25 cellular contexts compared by ENCODE assay signal in genomic region chr11:64220798-64221197, GRCh38. TPM values are rescaled to one million over a fixed set of nuclear protein-coding genes. Genes with fewer than 3 reads are reported as not detected.
DNase-seq lines count a peak whose midpoint lies in the region; ATAC-seq, FAIRE-seq and TF ChIP-seq lines count a peak whose summit lies in the region.
"Had no signal": no experiment of that assay in that cellular context is flagged by ENCODE, and none has a peak within 500 bp of the region (broad histone marks: within the 10 kb centered on the region; RNA-seq: fewer than 3 reads in every experiment).

No MANE protein-coding gene starts in this region.

- no TSS peak for BruUV-seq in HepG2 (replicated peaks; lab: Mats Ljungman, UMichigan)

- H3K9me3 ChIP-seq in DOHH2 (ENCODE audit: control insufficient read depth, insufficient read depth, low read length) (no peaks in the 10 kb centered on the region), NT2/D1 (ENCODE audit: insufficient read depth, low read length) (no peaks in the 10 kb centered on the region), HepG2 (ENCODE audit: low read length) (no peaks in the 10 kb centered on the region), skeletal muscle tissue (ENCODE audit: control insufficient read depth in 3 of 3, low read length in 3 of 3) (no peaks in the 10 kb centered on the region)

- no peak overlapping the region for H3K4me3 ChIP-seq in DOHH2 (ENCODE audit: low read length)
- no peak overlapping the region for H3K4me3 ChIP-seq in NT2/D1 (ENCODE audit: insufficient read length, low read depth)
- no peak overlapping the region for H3K4me3 ChIP-seq in HepG2 (replicated peaks in 1 of 3; ENCODE audit: insufficient read depth in 1 of 3, low read depth in 2 of 3, low read length in 3 of 3)
- H3K4me3 ChIP-seq in skeletal muscle tissue (ENCODE audit: low read length in 3 of 3): no peak overlapping the region
- H3K4me3 ChIP-seq: GM23248, PC-9 had no signal

- no peak overlapping the region for H3K4me2 ChIP-seq in DOHH2 (ENCODE audit: low read length)
- H3K4me2 ChIP-seq in HepG2 (ENCODE audit: low read depth, low read length): no peak overlapping the region
- H3K4me2 ChIP-seq: PC-9 had no signal

- CTCF ChIA-PET in HepG2 (lab: Yijun Ruan, JAX; ENCODE audit: low intra/inter-chr PET ratio, low total read pairs): no interaction called here

- H3K9ac ChIP-seq in NT2/D1 (ENCODE audit: insufficient read length, low read depth): peak overlapping the region; percentile 4
- H3K9ac ChIP-seq in HepG2 (ENCODE audit: insufficient read depth, low read depth, low read length): no peak overlapping the region
- H3K9ac ChIP-seq in skeletal muscle tissue (ENCODE audit: low read depth in 1 of 3, low read length in 3 of 3): peak overlapping the region in 2 of 3 donors; percentile 27 to 54
- H3K9ac ChIP-seq: GM23248 had no signal

- FAIRE-seq in HepG2 (lab: Jason Lieb, UNC): no peak
- FAIRE-seq: G401.6, GM19239 had no signal

- 0 out of 2 replicates have a peak overlapping the region, but pooled peaks have one; percentile 6 for H3K27ac ChIP-seq in DOHH2 (ENCODE audit: low read depth, low read length)
- H3K27ac ChIP-seq in HepG2 (ENCODE audit: extremely low read length, insufficient read depth, low read length): no peak overlapping the region
- no peak overlapping the region for H3K27ac ChIP-seq in skeletal muscle tissue (ENCODE audit: low read depth, low read length)
- H3K27ac ChIP-seq: GM23248, PC-9 had no signal

- no peaks in the 10 kb centered on the region for H4K20me1 ChIP-seq in DOHH2 (ENCODE audit: control insufficient read depth, insufficient read depth, low read depth, low read length)
- no peaks in the 10 kb centered on the region for H4K20me1 ChIP-seq in HepG2 (ENCODE audit: insufficient read depth, low read length)

- peaks cover 73% of the 10 kb centered on the region for H3K36me3 ChIP-seq in DOHH2 (ENCODE audit: control insufficient read depth, low read length)
- H3K36me3 ChIP-seq in NT2/D1 (ENCODE audit: insufficient read depth, insufficient read length, low read length): peaks cover 54% of the 10 kb centered on the region
- H3K36me3 ChIP-seq in HepG2 (replicated peaks in 1 of 2; ENCODE audit: control insufficient read depth in 1 of 2, insufficient read depth in 2 of 2, low read length in 2 of 2): peaks cover 0 to 3% of the 10 kb centered on the region in 2 experiments; a peak in 2 of 5 replicates
- H3K36me3 ChIP-seq in skeletal muscle tissue (ENCODE audit: control insufficient read depth in 3 of 3, insufficient read depth in 3 of 3, low read length in 3 of 3): peaks cover 8 to 15% (median 15%) of the 10 kb centered on the region in 3 donors

- no peak for TF ChIP-seq CTCF in DOHH2 (IDR thresholded peaks at IDR 0.05; ENCODE audit: low read depth, low read length, poor library complexity, severe bottlenecking)
- TF ChIP-seq CTCF in HepG2 (CRISPR knock-in tag; IDR thresholded peaks at IDR 0.05): no peak

- no CpG with 5 or more reads among the region's 14 CpGs for WGBS in HepG2 (ENCODE audit: low lambda C conversion rate)

- no peak overlapping the region for H2AFZ ChIP-seq in HepG2 (ENCODE audit: low read length)
- H2AFZ ChIP-seq: GM23248, PC-9 had no signal

- H3F3A ChIP-seq in DOHH2 (ENCODE audit: control insufficient read depth, insufficient read depth): peaks cover 11% of the 10 kb centered on the region

- in situ Hi-C loops in HepG2 (cut with HindIII; ENCODE audit: extremely low pct_ligation_motif_present, low pct_unique_long_range_greater_than_20kb): no loop called here

- H3K4me1 ChIP-seq in DOHH2 (ENCODE audit: control insufficient read depth, low read length) (peaks cover 29% of the 10 kb centered on the region), NT2/D1 (ENCODE audit: insufficient read depth, insufficient read length) (peaks cover 15% of the 10 kb centered on the region), HepG2 (ENCODE audit: insufficient read depth, low read length) (peaks cover 32% of the 10 kb centered on the region), skeletal muscle tissue (ENCODE audit: control insufficient read depth in 3 of 3, insufficient read depth in 3 of 3, low read length in 3 of 3) (peaks cover 48% of the 10 kb centered on the region in 3 donors)

- H3K27me3 ChIP-seq in DOHH2 (ENCODE audit: control insufficient read depth, low read length): no peaks in the 10 kb centered on the region
- H3K27me3 ChIP-seq in NT2/D1 (ENCODE audit: insufficient read depth, insufficient read length): no peaks in the 10 kb centered on the region
- H3K27me3 ChIP-seq in HepG2 (ENCODE audit: control insufficient read depth in 1 of 2, insufficient read depth in 2 of 2, low read length in 2 of 2): no peaks in the 10 kb centered on the region
- H3K27me3 ChIP-seq in skeletal muscle tissue (ENCODE audit: control insufficient read depth in 3 of 3, insufficient read depth in 3 of 3, low read length in 3 of 3): no peaks in the 10 kb centered on the region

- no peaks in the 10 kb centered on the region for H3K9me2 ChIP-seq in DOHH2 (replicated peaks; ENCODE audit: control insufficient read depth, low read length)

- H3K79me2 ChIP-seq in DOHH2 (ENCODE audit: control insufficient read depth, low read length) (peaks cover 12% of the 10 kb centered on the region), HepG2 (ENCODE audit: insufficient read depth, low read length) (no peaks in the 10 kb centered on the region)

- TF ChIP-seq POLR2A in HepG2 (IDR thresholded peaks at IDR 0.05; ENCODE audit: insufficient read depth in 1 of 2, low read depth in 2 of 2, low read length in 2 of 2): no peak

- TF ChIP-seq RAD21 in HepG2 (CRISPR knock-in tag; IDR thresholded peaks at IDR 0.05): no peak

- TF ChIP-seq EP300 in HepG2 (IDR thresholded peaks at IDR 0.05; ENCODE audit: low read depth in 2 of 2, low read length in 2 of 2) (no peak), HepG2 (CRISPR knock-in tag; IDR thresholded peaks at IDR 0.05; ENCODE audit: borderline replicate concordance) (no peak)

- DNase-seq in NT2/D1 (ENCODE audit: low read depth, low spot score): no peak
- DNase-seq in HepG2 (ENCODE audit: low spot score): no peak
- DNase-seq in kidney glomerular epithelial cell (lab: John Stamatoyannopoulos, UW): no peak
- no peak for DNase-seq in NK-92 (lab: John Stamatoyannopoulos, UW; ENCODE audit: unreplicated experiment)
- DNase-seq: C1 segment of cervical spinal cord; CD4-positive, alpha-beta memory T cell; COR-L47; DMS53; GM23248; H7; KBM-7; NCI-H1105 treated with DMSO at 0.1 percent for 48 hours; NCI-H146; NCI-H2029; NCI-H446; NCI-H524 treated with DMSO at 0.1 percent for 48 hours; NCI-H774; NK-92 treated with Interleukin-12 subunit alpha and Interleukin-12 subunit beta, amount 100 ng/mL, for 24 hours; PC-9; SHP77 treated with DMSO at 0.1 percent for 48 hours had no signal

- ATAC-seq in HepG2 (no peak), esophagus mucosa (no peak)

- intact Hi-C loops in HepG2 (cut with micrococcal nuclease; ENCODE audit: unreplicated experiment): no loop called here

- POLR2A ChIA-PET in HepG2 (lab: Yijun Ruan, JAX): no interaction called here

RNA-seq across cellular contexts. Expression of gene TRPT1, which starts 5.2 kb away (rescaled TPM):
- 21.0 and 24.8 TPM in 2 replicates for total RNA-seq in HepG2 (2016; rRNA removed; fragmentation: Illumina TruSeq; extraction: Trizol)
- total RNA-seq in HepG2 (2016; cell fraction: cytosol; rRNA removed; fragmentation: Illumina TruSeq; extraction: Trizol; ENCODE audit: low read depth): 51.8 and 67.6 TPM in 2 replicates
- total RNA-seq in HepG2 (2016; cell fraction: insoluble cytoplasmic fraction; rRNA removed; fragmentation: Illumina TruSeq; extraction: Trizol): 18.2 and 26.1 TPM in 2 replicates
- 40.6 and 48.2 TPM in 2 replicates for total RNA-seq in HepG2 (2016; cell fraction: membrane; rRNA removed; fragmentation: Illumina TruSeq; extraction: Trizol)
- total RNA-seq in HepG2 (2016; cell fraction: nucleus; rRNA removed; fragmentation: Illumina TruSeq; extraction: Trizol): 17.4 and 18.2 TPM in 2 replicates
- 40.7 and 45.1 TPM in 2 replicates for polyA plus RNA-seq in HepG2 (2011; rRNA removed)
- polyA plus RNA-seq in HepG2 (2011; cell fraction: cytosol; rRNA removed): 33.6 and 56.7 TPM in 2 replicates
- polyA plus RNA-seq in HepG2 (2011; cell fraction: nucleus; rRNA removed): 175 and 197 TPM in 2 replicates
- polyA plus RNA-seq in HepG2 (2012): 24.3 TPM in 2 replicates
- polyA plus RNA-seq in HepG2 (2016; cell fraction: cytosol; fragmentation: Illumina TruSeq; extraction: Trizol; ENCODE audit: low read depth): 59.1 and 73.2 TPM in 2 replicates
- polyA plus RNA-seq in HepG2 (2016; cell fraction: insoluble cytoplasmic fraction; fragmentation: Illumina TruSeq; extraction: Trizol; ENCODE audit: low read depth): 18.0 and 24.7 TPM in 2 replicates
- 41.3 and 42.8 TPM in 2 replicates for polyA plus RNA-seq in HepG2 (2016; cell fraction: membrane; fragmentation: Illumina TruSeq; extraction: Trizol; ENCODE audit: low read depth)
- 39.3 and 44.3 TPM in 2 replicates for polyA plus RNA-seq in HepG2 (2016; cell fraction: nucleus; fragmentation: Illumina TruSeq; extraction: Trizol; ENCODE audit: insufficient read depth, low read depth)
- polyA minus RNA-seq in HepG2 (2011; rRNA and poly(A)+ RNA removed; ENCODE audit: low replicate concordance): 34.0 and 59.0 TPM in 2 replicates
- 15.5 and 17.8 TPM in 2 replicates for polyA minus RNA-seq in HepG2 (2011; cell fraction: cytosol; rRNA and poly(A)+ RNA removed)
- polyA minus RNA-seq in HepG2 (2011; cell fraction: nucleus; rRNA and poly(A)+ RNA removed): 14.8 and 16.0 TPM in 2 replicates
- total RNA-seq in skeletal muscle tissue: 53.2 TPM
- 25.1 TPM for total RNA-seq in esophagus mucosa

RNA-seq across cellular contexts. Expression of gene NUDT22, which starts 5.3 kb away (rescaled TPM):
- 38.5 and 39.8 TPM in 2 replicates for total RNA-seq in HepG2 (2016; rRNA removed; fragmentation: Illumina TruSeq; extraction: Trizol)
- 48.7 and 58.7 TPM in 2 replicates for total RNA-seq in HepG2 (2016; cell fraction: cytosol; rRNA removed; fragmentation: Illumina TruSeq; extraction: Trizol; ENCODE audit: low read depth)
- 37.6 and 40.0 TPM in 2 replicates for total RNA-seq in HepG2 (2016; cell fraction: insoluble cytoplasmic fraction; rRNA removed; fragmentation: Illumina TruSeq; extraction: Trizol)
- 48.0 and 62.5 TPM in 2 replicates for total RNA-seq in HepG2 (2016; cell fraction: membrane; rRNA removed; fragmentation: Illumina TruSeq; extraction: Trizol)
- 18.9 and 27.6 TPM in 2 replicates for total RNA-seq in HepG2 (2016; cell fraction: nucleus; rRNA removed; fragmentation: Illumina TruSeq; extraction: Trizol)
- polyA plus RNA-seq in HepG2 (2011; rRNA removed): 33.5 and 38.6 TPM in 2 replicates
- polyA plus RNA-seq in HepG2 (2011; cell fraction: cytosol; rRNA removed): 23.8 and 46.2 TPM in 2 replicates
- 106 and 113 TPM in 2 replicates for polyA plus RNA-seq in HepG2 (2011; cell fraction: nucleus; rRNA removed)
- polyA plus RNA-seq in HepG2 (2012): 14.6 and 20.4 TPM in 2 replicates
- polyA plus RNA-seq in HepG2 (2016; cell fraction: cytosol; fragmentation: Illumina TruSeq; extraction: Trizol; ENCODE audit: low read depth): 41.8 and 51.1 TPM in 2 replicates
- 30.6 and 31.0 TPM in 2 replicates for polyA plus RNA-seq in HepG2 (2016; cell fraction: insoluble cytoplasmic fraction; fragmentation: Illumina TruSeq; extraction: Trizol; ENCODE audit: low read depth)
- polyA plus RNA-seq in HepG2 (2016; cell fraction: membrane; fragmentation: Illumina TruSeq; extraction: Trizol; ENCODE audit: low read depth): 38.0 and 47.3 TPM in 2 replicates
- 38.7 and 47.5 TPM in 2 replicates for polyA plus RNA-seq in HepG2 (2016; cell fraction: nucleus; fragmentation: Illumina TruSeq; extraction: Trizol; ENCODE audit: insufficient read depth, low read depth)
- 36.4 and 41.0 TPM in 2 replicates for polyA minus RNA-seq in HepG2 (2011; rRNA and poly(A)+ RNA removed; ENCODE audit: low replicate concordance)
- 15.6 and 16.6 TPM in 2 replicates for polyA minus RNA-seq in HepG2 (2011; cell fraction: cytosol; rRNA and poly(A)+ RNA removed)
- polyA minus RNA-seq in HepG2 (2011; cell fraction: nucleus; rRNA and poly(A)+ RNA removed): 25.8 and 28.7 TPM in 2 replicates
- total RNA-seq in skeletal muscle tissue: 17.2 TPM
- 59.9 TPM for total RNA-seq in esophagus mucosa

RNA-seq across cellular contexts. Expression of gene DNAJC4, which starts 9.6 kb away (rescaled TPM):
- total RNA-seq in HepG2 (2016; rRNA removed; fragmentation: Illumina TruSeq; extraction: Trizol) (7.1 and 10.3 TPM in 2 replicates), skeletal muscle tissue (18.8 TPM), esophagus mucosa (16.7 TPM)
- 28.3 and 35.6 TPM in 2 replicates for total RNA-seq in HepG2 (2016; cell fraction: cytosol; rRNA removed; fragmentation: Illumina TruSeq; extraction: Trizol; ENCODE audit: low read depth)
- total RNA-seq in HepG2 (2016; cell fraction: insoluble cytoplasmic fraction; rRNA removed; fragmentation: Illumina TruSeq; extraction: Trizol): 6.3 and 10.4 TPM in 2 replicates
- 28.1 and 29.9 TPM in 2 replicates for total RNA-seq in HepG2 (2016; cell fraction: membrane; rRNA removed; fragmentation: Illumina TruSeq; extraction: Trizol)
- total RNA-seq in HepG2 (2016; cell fraction: nucleus; rRNA removed; fragmentation: Illumina TruSeq; extraction: Trizol): 5.2 and 8.8 TPM in 2 replicates
- 60.8 and 70.9 TPM in 2 replicates for polyA plus RNA-seq in HepG2 (2011; rRNA removed)
- 33.5 and 51.1 TPM in 2 replicates for polyA plus RNA-seq in HepG2 (2011; cell fraction: cytosol; rRNA removed)
- 73.5 and 95.2 TPM in 2 replicates for polyA plus RNA-seq in HepG2 (2011; cell fraction: nucleus; rRNA removed)
- 39.4 and 41.6 TPM in 2 replicates for polyA plus RNA-seq in HepG2 (2012)
- polyA plus RNA-seq in HepG2 (2016; cell fraction: cytosol; fragmentation: Illumina TruSeq; extraction: Trizol; ENCODE audit: low read depth): 106 and 114 TPM in 2 replicates
- 22.4 and 29.3 TPM in 2 replicates for polyA plus RNA-seq in HepG2 (2016; cell fraction: insoluble cytoplasmic fraction; fragmentation: Illumina TruSeq; extraction: Trizol; ENCODE audit: low read depth)
- polyA plus RNA-seq in HepG2 (2016; cell fraction: membrane; fragmentation: Illumina TruSeq; extraction: Trizol; ENCODE audit: low read depth): 95.1 and 103 TPM in 2 replicates
- polyA plus RNA-seq in HepG2 (2016; cell fraction: nucleus; fragmentation: Illumina TruSeq; extraction: Trizol; ENCODE audit: insufficient read depth, low read depth): 38.2 and 42.5 TPM in 2 replicates
- polyA minus RNA-seq in HepG2 (2011; rRNA and poly(A)+ RNA removed; ENCODE audit: low replicate concordance): 22.4 and 24.1 TPM in 2 replicates
- 10.7 and 10.8 TPM in 2 replicates for polyA minus RNA-seq in HepG2 (2011; cell fraction: cytosol; rRNA and poly(A)+ RNA removed)
- polyA minus RNA-seq in HepG2 (2011; cell fraction: nucleus; rRNA and poly(A)+ RNA removed): 6.1 and 7.1 TPM in 2 replicates

RNA-seq across cellular contexts. Expression of gene VEGFB, which starts 13.6 kb away (rescaled TPM):
- total RNA-seq in HepG2 (2016; rRNA removed; fragmentation: Illumina TruSeq; extraction: Trizol): 10.1 and 11.3 TPM in 2 replicates
- total RNA-seq in HepG2 (2016; cell fraction: cytosol; rRNA removed; fragmentation: Illumina TruSeq; extraction: Trizol; ENCODE audit: low read depth): 33.3 and 36.0 TPM in 2 replicates
- 7.7 and 10.8 TPM in 2 replicates for total RNA-seq in HepG2 (2016; cell fraction: insoluble cytoplasmic fraction; rRNA removed; fragmentation: Illumina TruSeq; extraction: Trizol)
- total RNA-seq in HepG2 (2016; cell fraction: membrane; rRNA removed; fragmentation: Illumina TruSeq; extraction: Trizol): 38.1 and 42.4 TPM in 2 replicates
- total RNA-seq in HepG2 (2016; cell fraction: nucleus; rRNA removed; fragmentation: Illumina TruSeq; extraction: Trizol): 6.0 and 7.4 TPM in 2 replicates
- 9.0 and 10.8 TPM in 2 replicates for polyA plus RNA-seq in HepG2 (2011; rRNA removed)
- polyA plus RNA-seq in HepG2 (2011; cell fraction: cytosol; rRNA removed): 6.4 and 7.2 TPM in 2 replicates
- 14.7 and 17.2 TPM in 2 replicates for polyA plus RNA-seq in HepG2 (2011; cell fraction: nucleus; rRNA removed)
- polyA plus RNA-seq in HepG2 (2012): 40.4 and 54.0 TPM in 2 replicates
- polyA plus RNA-seq in HepG2 (2016; cell fraction: cytosol; fragmentation: Illumina TruSeq; extraction: Trizol; ENCODE audit: low read depth): 75.5 and 81.3 TPM in 2 replicates
- 19.0 and 24.4 TPM in 2 replicates for polyA plus RNA-seq in HepG2 (2016; cell fraction: insoluble cytoplasmic fraction; fragmentation: Illumina TruSeq; extraction: Trizol; ENCODE audit: low read depth)
- 73.2 and 75.8 TPM in 2 replicates for polyA plus RNA-seq in HepG2 (2016; cell fraction: membrane; fragmentation: Illumina TruSeq; extraction: Trizol; ENCODE audit: low read depth)
- polyA plus RNA-seq in HepG2 (2016; cell fraction: nucleus; fragmentation: Illumina TruSeq; extraction: Trizol; ENCODE audit: insufficient read depth, low read depth): 29.2 and 36.6 TPM in 2 replicates
- polyA minus RNA-seq in HepG2 (2011; rRNA and poly(A)+ RNA removed; ENCODE audit: low replicate concordance): 8.3 and 8.6 TPM in 2 replicates
- 9.6 and 10.8 TPM in 2 replicates for polyA minus RNA-seq in HepG2 (2011; cell fraction: cytosol; rRNA and poly(A)+ RNA removed)
- 2.8 and 3.7 TPM in 2 replicates for polyA minus RNA-seq in HepG2 (2011; cell fraction: nucleus; rRNA and poly(A)+ RNA removed)
- 24.5 TPM for total RNA-seq in skeletal muscle tissue
- 45.2 TPM for total RNA-seq in esophagus mucosa

RNA-seq across cellular contexts. Expression of gene FERMT3, which starts 14.3 kb away (rescaled TPM):
- total RNA-seq in HepG2 (2016; rRNA removed; fragmentation: Illumina TruSeq; extraction: Trizol) (not detected in 2 replicates), skeletal muscle tissue (4.7 TPM), esophagus mucosa (2.4 TPM)
- not detected in 2 replicates for total RNA-seq in HepG2 (2016; cell fraction: cytosol; rRNA removed; fragmentation: Illumina TruSeq; extraction: Trizol; ENCODE audit: low read depth)
- total RNA-seq in HepG2 (2016; cell fraction: insoluble cytoplasmic fraction; rRNA removed; fragmentation: Illumina TruSeq; extraction: Trizol): 0.30 TPM in 1 of 2 replicates, not detected in the other
- 0.22 TPM in 1 of 2 replicates, not detected in the other for total RNA-seq in HepG2 (2016; cell fraction: membrane; rRNA removed; fragmentation: Illumina TruSeq; extraction: Trizol)
- not detected in 2 replicates for total RNA-seq in HepG2 (2016; cell fraction: nucleus; rRNA removed; fragmentation: Illumina TruSeq; extraction: Trizol)
- polyA plus RNA-seq in HepG2 (2011; rRNA removed): 0.16 and 0.29 TPM in 2 replicates
- 0.11 and 0.15 TPM in 2 replicates for polyA plus RNA-seq in HepG2 (2011; cell fraction: cytosol; rRNA removed)
- 2.4 and 3.6 TPM in 2 replicates for polyA plus RNA-seq in HepG2 (2011; cell fraction: nucleus; rRNA removed)
- 0.40 and 0.93 TPM in 2 replicates for polyA plus RNA-seq in HepG2 (2012)
- polyA plus RNA-seq in HepG2 (2016; cell fraction: cytosol; fragmentation: Illumina TruSeq; extraction: Trizol; ENCODE audit: low read depth): not detected in 2 replicates
- polyA plus RNA-seq in HepG2 (2016; cell fraction: insoluble cytoplasmic fraction; fragmentation: Illumina TruSeq; extraction: Trizol; ENCODE audit: low read depth): not detected in 2 replicates
- 0.08 TPM in 1 of 2 replicates, not detected in the other for polyA plus RNA-seq in HepG2 (2016; cell fraction: membrane; fragmentation: Illumina TruSeq; extraction: Trizol; ENCODE audit: low read depth)
- polyA plus RNA-seq in HepG2 (2016; cell fraction: nucleus; fragmentation: Illumina TruSeq; extraction: Trizol; ENCODE audit: insufficient read depth, low read depth): 0.75 TPM in 1 of 2 replicates, not detected in the other
- 0.76 and 0.91 TPM in 2 replicates for polyA minus RNA-seq in HepG2 (2011; rRNA and poly(A)+ RNA removed; ENCODE audit: low replicate concordance)
- not detected in 2 replicates for polyA minus RNA-seq in HepG2 (2011; cell fraction: cytosol; rRNA and poly(A)+ RNA removed)
- 0.12 and 1.3 TPM in 2 replicates for polyA minus RNA-seq in HepG2 (2011; cell fraction: nucleus; rRNA and poly(A)+ RNA removed)
